In genomic region chrX:154603438-154604430, GRCh38 we compare ENCODE assay signal across 9 cellular contexts. TPM values are rescaled to one million over a fixed set of nuclear protein-coding genes. Genes with fewer than 3 reads are reported as not detected.
DNase-seq lines count a peak whose midpoint lies in the region; ATAC-seq lines count a peak whose summit lies in the region.
"Had no signal": no experiment of that assay in that cellular context is flagged by ENCODE, and none has a peak within 500 bp of the region (broad histone marks: within the 10 kb centered on the region; RNA-seq: fewer than 3 reads in every experiment).

No MANE protein-coding gene starts in this region.

- DNase-seq in left ventricle myocardium superior = no peak
- no peak for DNase-seq in Right ventricle myocardium superior
- DNase-seq: activated naive CD8-positive, alpha-beta T cell treated with anti-CD3 and anti-CD28 coated beads, Interleukin-2, amount 50 U/mL, for 24 hours; C1 segment of cervical spinal cord; T-helper 17 cell had no signal

- intact Hi-C loops in left ventricle myocardium superior (cut with micrococcal nuclease) (no loop called here), Right ventricle myocardium superior (cut with DNase I) (no loop called here)

- ATAC-seq in left ventricle myocardium superior (peak; percentile 58), Right ventricle myocardium superior (ENCODE audit: poor library complexity) (no peak), esophagus mucosa (peak; percentile 76), HG03439 (IDR thresholded peaks at IDR 0.05; ENCODE audit: unreplicated experiment) (no peak), HG03521 (IDR thresholded peaks at IDR 0.05; ENCODE audit: unreplicated experiment) (no peak), GM21576 (IDR thresholded peaks at IDR 0.05; ENCODE audit: unreplicated experiment) (no peak)
- ATAC-seq: activated naive CD8-positive, alpha-beta T cell treated with anti-CD3 and anti-CD28 coated beads, Interleukin-2, amount 50 U/mL, for 24 hours; T-helper 17 cell had no signal

RNA-seq across cellular contexts. Expression of gene CTAG1B, which starts 15.3 kb away (rescaled TPM):
- total RNA-seq in left ventricle myocardium superior (not detected), Right ventricle myocardium superior (not detected), esophagus mucosa (not detected)
- total RNA-seq: T-helper 17 cell had no signal

RNA-seq across cellular contexts. Expression of gene CTAG1A, which starts 18.8 kb away (rescaled TPM):
- total RNA-seq in left ventricle myocardium superior (not detected), Right ventricle myocardium superior (not detected), esophagus mucosa (not detected)
- total RNA-seq: T-helper 17 cell had no signal

RNA-seq across cellular contexts. Expression of gene CTAG2, which starts 49.6 kb away (rescaled TPM):
- total RNA-seq in left ventricle myocardium superior (not detected), Right ventricle myocardium superior (not detected), esophagus mucosa (not detected)
- total RNA-seq: T-helper 17 cell had no signal

RNA-seq across cellular contexts. Expression of gene IKBKG, which starts 56.3 kb away (rescaled TPM):
- total RNA-seq in left ventricle myocardium superior = 15.5 TPM
- 15.6 TPM for total RNA-seq in Right ventricle myocardium superior
- 16.1 TPM for total RNA-seq in esophagus mucosa

RNA-seq across cellular contexts. Expression of gene G6PD, which starts 57.1 kb away (rescaled TPM):
- total RNA-seq in left ventricle myocardium superior (10.4 TPM), Right ventricle myocardium superior (9.3 TPM), esophagus mucosa (75.4 TPM)

Comparison
In these comparisons a context has a peak if more than half of its experiments do, and no peak if none do; other contexts are left out.
1. ATAC-seq: peak in left ventricle myocardium superior (single experiment) and esophagus mucosa (single experiment); none in Right ventricle myocardium superior (single experiment), HG03439 (single experiment), HG03521 (single experiment) and GM21576 (single experiment).